In the genomic region with DNA sequence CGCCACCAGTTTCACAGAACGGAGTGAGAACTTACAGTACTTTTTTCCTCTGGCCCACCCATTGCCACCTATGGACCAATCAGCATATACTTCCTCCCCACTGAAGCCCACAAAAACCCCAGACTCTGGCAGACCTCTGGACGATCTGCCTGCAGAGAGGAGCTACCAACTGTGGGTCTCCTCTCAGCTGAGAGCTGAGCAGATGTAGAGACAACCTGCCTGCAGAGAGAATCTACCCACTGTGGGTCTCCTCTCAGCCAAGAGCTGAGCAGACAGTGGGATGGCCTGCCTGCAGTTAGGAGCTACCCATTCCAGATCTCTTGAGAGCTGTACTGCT, we compare ENCODE assay signal across 21 cellular contexts.
"Had no signal": no experiment of that assay in that cellular context is flagged by ENCODE, and none has a peak within 500 bp of the region (broad histone marks: within the 10 kb centered on the region; RNA-seq: fewer than 3 reads in every experiment).

No MANE protein-coding gene starts in this region.

- H3K9me3 Mint-ChIP-seq: activated T-cell treated with anti-CD3 and anti-CD28 coated beads, Interleukin-2, amount 50 U/mL, for 24 hours; activated T-helper 2 cell treated with anti-CD3 and anti-CD28 coated beads, Interferon-gamma antibody, Interleukin-2, Interleukin-4, amounts not matched to agents 10 μg/mL and 5 μg/mL and 100 μg/mL, durations not matched to agents 14 hours and 24 hours and 36 hours; mesothelial cell of epicardium; naive thymus-derived CD8-positive, alpha-beta T cell; neural progenitor cell; stimulated activated naive B cell treated with anti-CD40 and anti-IgM and Interleukin-4, amounts not matched to agents 10 μg/mL and 1 μg/mL and 100 μg/mL, for 72 hours; type B pancreatic cell had no signal

- H3K27ac Mint-ChIP-seq: activated T-cell treated with anti-CD3 and anti-CD28 coated beads, Interleukin-2, amount 50 U/mL, for 24 hours; activated T-helper 2 cell treated with anti-CD3 and anti-CD28 coated beads, Interferon-gamma antibody, Interleukin-2, Interleukin-4, amounts not matched to agents 10 μg/mL and 5 μg/mL and 100 μg/mL, durations not matched to agents 14 hours and 24 hours and 36 hours; mesothelial cell of epicardium; neural progenitor cell; stimulated activated naive B cell treated with anti-CD40 and anti-IgM and Interleukin-4, amounts not matched to agents 10 μg/mL and 1 μg/mL and 100 μg/mL, for 72 hours; type B pancreatic cell had no signal

- H3K4me1 ChIP-seq: heart left ventricle, left lung, neural progenitor cell, sigmoid colon, vagina had no signal

- ATAC-seq: left lung; naive thymus-derived CD8-positive, alpha-beta T cell; stimulated activated naive B cell treated with anti-CD40 and anti-IgM and Interleukin-4, amounts not matched to agents 10 μg/mL and 1 μg/mL and 100 μg/mL, for 72 hours had no signal

- DNase-seq: activated CD4-positive, alpha-beta T cell treated with anti-CD3 and anti-CD28 coated beads for 1 hour; activated naive CD4-positive, alpha-beta T cell; activated T-cell treated with anti-CD3 and anti-CD28 coated beads, Interleukin-2, amount 50 U/mL, for 24 hours; amygdala; cortex of kidney; stimulated activated CD4-positive, alpha-beta T cell treated with anti-CD3 and anti-CD28 coated beads, Interleukin-2, amount 100 ng/mL, for 48 hours; stimulated activated CD8-positive, alpha-beta memory T cell treated with anti-CD3 and anti-CD28 coated beads, Interleukin-4, amount 100 ng/mL, for 48 hours; stimulated activated naive B cell treated with anti-CD40 and anti-IgM and Interleukin-4, amounts not matched to agents 10 μg/mL and 1 μg/mL and 100 μg/mL, for 72 hours; WERI-Rb-1 had no signal

- H3K9me3 ChIP-seq: heart left ventricle, left lung, sigmoid colon, thoracic aorta, vagina had no signal

- H3K4me3 Mint-ChIP-seq: activated T-cell treated with anti-CD3 and anti-CD28 coated beads, Interleukin-2, amount 50 U/mL, for 24 hours; mesothelial cell of epicardium; naive thymus-derived CD8-positive, alpha-beta T cell; neural progenitor cell; stimulated activated naive B cell treated with anti-CD40 and anti-IgM and Interleukin-4, amounts not matched to agents 10 μg/mL and 1 μg/mL and 100 μg/mL, for 72 hours; type B pancreatic cell had no signal

- H3K27me3 ChIP-seq: cardiac muscle cell, heart left ventricle, left lung, neural progenitor cell, sigmoid colon, vagina had no signal

- H3K27ac ChIP-seq: cardiac muscle cell, epithelial cell of prostate, heart left ventricle, left lung, neural progenitor cell, sigmoid colon, thoracic aorta, vagina, WERI-Rb-1 had no signal

- H3K36me3 ChIP-seq: cardiac muscle cell had no signal

- H3K27me3 Mint-ChIP-seq: activated T-cell treated with anti-CD3 and anti-CD28 coated beads, Interleukin-2, amount 50 U/mL, for 24 hours; naive thymus-derived CD8-positive, alpha-beta T cell; stimulated activated naive B cell treated with anti-CD40 and anti-IgM and Interleukin-4, amounts not matched to agents 10 μg/mL and 1 μg/mL and 100 μg/mL, for 72 hours; type B pancreatic cell had no signal

- H3K4me1 Mint-ChIP-seq: mesothelial cell of epicardium; neural progenitor cell; stimulated activated naive B cell treated with anti-CD40 and anti-IgM and Interleukin-4, amounts not matched to agents 10 μg/mL and 1 μg/mL and 100 μg/mL, for 72 hours had no signal

- H3K4me3 ChIP-seq: cardiac muscle cell, heart left ventricle, left lung, neural progenitor cell, sigmoid colon, thoracic aorta, vagina had no signal
